In the genomic region with DNA sequence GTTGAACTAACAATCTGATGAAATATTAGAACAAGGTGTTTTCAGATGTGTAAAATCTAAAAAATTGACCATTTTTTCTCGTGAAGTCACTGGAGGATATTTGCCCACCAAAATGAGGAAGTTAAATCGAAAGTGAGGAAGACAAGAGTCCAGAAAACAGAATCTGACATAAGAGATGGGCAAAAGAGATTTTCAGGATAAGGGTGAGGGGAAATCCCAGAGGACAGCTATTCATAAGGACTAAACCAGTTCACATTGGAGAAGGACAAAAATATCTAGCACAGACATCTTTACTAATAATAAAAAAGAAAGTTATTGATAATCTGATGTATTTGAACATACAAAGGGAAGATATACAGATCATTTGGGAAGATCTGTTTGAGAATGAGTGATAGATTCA, we compare ENCODE assay signal across 19 cellular contexts.
"Had no signal": no experiment of that assay in that cellular context is flagged by ENCODE, and none has a peak within 500 bp of the region (broad histone marks: within the 10 kb centered on the region; RNA-seq: fewer than 3 reads in every experiment).

No MANE protein-coding gene starts in this region.

- DNase-seq: activated B cell treated with CpG ODN at 0.5 μM for 24 hours; activated CD8-positive, alpha-beta memory T cell treated with anti-CD3 and anti-CD28 coated beads for 24 hours; activated effector memory CD4-positive, alpha-beta T cell treated with Interleukin-2 at 50 U/mL for 16 hours; activated naive CD4-positive, alpha-beta T cell treated with Interleukin-2 at 50 U/mL for 16 hours; anterior cingulate cortex; endodermal cell; foreskin fibroblast; heart left ventricle; left ventricle myocardium inferior; mucosa of descending colon; retina; stimulated activated CD4-positive, alpha-beta T cell treated with anti-CD3 and anti-CD28 coated beads, Interleukin-12 subunit alpha, Interleukin-12 subunit beta, amount 100 ng/mL, for 4 hours; stimulated activated CD4-positive, alpha-beta T cell treated with anti-CD3 and anti-CD28 coated beads, Interleukin-4, amount 100 ng/mL, for 1 hour; T-helper 9 cell; trophoblast cell; uterus had no signal

- ATAC-seq: esophagus mucosa; heart left ventricle; mucosa of descending colon; natural killer cell treated with Interleukin-12 subunit alpha and Interleukin-12 subunit beta and Interleukin-15 and Interleukin-18, amount 100 ng/mL, for 72 hours; sciatic nerve had no signal
